Comparison of ENCODE assay signal across 1 cellular context in the genomic region with DNA sequence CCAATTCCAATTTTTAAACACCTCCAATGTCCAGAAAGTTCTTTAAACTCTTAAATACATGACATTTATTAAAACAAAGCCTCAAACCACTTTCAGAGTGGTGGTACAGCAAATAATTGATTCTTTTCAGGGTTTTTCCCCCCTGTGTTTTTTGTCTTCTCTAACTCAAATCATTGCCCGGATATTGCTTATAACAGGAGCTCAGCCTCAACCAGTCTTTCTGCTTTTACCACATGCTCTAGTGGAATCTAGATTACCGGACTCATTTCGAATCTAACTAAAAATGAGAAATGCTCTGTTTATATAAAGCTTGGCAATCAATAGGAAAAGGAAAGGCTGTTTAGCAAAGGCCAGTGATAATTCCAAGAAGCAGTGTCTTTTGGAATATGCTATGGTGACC.
TF ChIP-seq lines count a peak whose summit lies in the region.

No MANE protein-coding gene starts in this region.

TF ChIP-seq in HepG2, 621 proteins besides CTCF, POLR2A, EP300 and RAD21 (continued from another document):
- TF ChIP-seq NFRKB (IDR thresholded peaks at IDR 0.05) (no peak), TRIM24 (CRISPR knock-in tag; IDR thresholded peaks at IDR 0.05) (no peak), ZNF138 (CRISPR knock-in tag; IDR thresholded peaks at IDR 0.05; ENCODE audit: low read depth) (no peak), HMGXB3 (CRISPR knock-in tag; IDR thresholded peaks at IDR 0.05; ENCODE audit: borderline replicate concordance) (no peak), ZBTB21 (CRISPR knock-in tag; IDR thresholded peaks at IDR 0.05) (no peak), NR3C1 (CRISPR knock-in tag; IDR thresholded peaks at IDR 0.05) (no peak), ZNF121 (CRISPR knock-in tag; IDR thresholded peaks at IDR 0.05) (no peak), MTF1 (CRISPR knock-in tag; IDR thresholded peaks at IDR 0.05) (no peak), SP5 (CRISPR knock-in tag; IDR thresholded peaks at IDR 0.05; ENCODE audit: borderline replicate concordance, low read depth) (no peak), GFI1 (CRISPR knock-in tag; IDR thresholded peaks at IDR 0.05; ENCODE audit: borderline replicate concordance) (no peak), CREBL2 (CRISPR knock-in tag; IDR thresholded peaks at IDR 0.05; ENCODE audit: borderline replicate concordance) (no peak)
- TF ChIP-seq, protein P1, sequence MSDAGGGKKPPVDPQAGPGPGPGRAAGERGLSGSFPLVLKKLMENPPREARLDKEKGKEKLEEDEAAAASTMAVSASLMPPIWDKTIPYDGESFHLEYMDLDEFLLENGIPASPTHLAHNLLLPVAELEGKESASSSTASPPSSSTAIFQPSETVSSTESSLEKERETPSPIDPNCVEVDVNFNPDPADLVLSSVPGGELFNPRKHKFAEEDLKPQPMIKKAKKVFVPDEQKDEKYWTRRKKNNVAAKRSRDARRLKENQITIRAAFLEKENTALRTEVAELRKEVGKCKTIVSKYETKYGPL (CRISPR knock-in tag; IDR thresholded peaks at IDR 0.05) = no peak
